ENCODE assay signal across 8 cellular contexts in genomic region chr14:53306267-53306721, GRCh38.
DNase-seq lines count a peak whose midpoint lies in the region; ATAC-seq and TF ChIP-seq lines count a peak whose summit lies in the region.

No MANE protein-coding gene starts in this region.

- peak overlapping the region; percentile 97 for H3K27ac ChIP-seq in layer of hippocampus (ENCODE audit: low read depth, low read length)

- TF ChIP-seq CTCF in choroid plexus epithelial cell (conservative IDR thresholded peaks at IDR 0.05; ENCODE audit: low read depth, low read length): peak; percentile 87

- H3K27me3 ChIP-seq in layer of hippocampus (ENCODE audit: control insufficient read depth, insufficient read depth, low read length): no peaks in the 10 kb centered on the region

- no peak for ATAC-seq in HG02678 (IDR thresholded peaks at IDR 0.05; ENCODE audit: unreplicated experiment)

- H3K4me3 ChIP-seq in choroid plexus epithelial cell (ENCODE audit: low read depth, low read length): peak overlapping the region; percentile 54

- DNase-seq in activated effector memory CD4-positive, alpha-beta T cell treated with anti-CD3 and anti-CD28 coated beads, Interleukin-2, amount 50 U/mL, for 16 hours: peak; percentile 75
- DNase-seq in activated effector memory CD4-positive, alpha-beta T cell treated with Interleukin-2 at 50 U/mL for 16 hours: no peak
- DNase-seq in NCI-H1092 treated with DMSO at 0.1 percent for 48 hours (lab: John Stamatoyannopoulos, UW): peak; percentile 81
- DNase-seq in UCSD-AML1 (lab: John Stamatoyannopoulos, UW; ENCODE audit: unreplicated experiment): peak; percentile 16
- DNase-seq in choroid plexus epithelial cell (ENCODE audit: low read depth): peak; percentile 77
- peak; percentile 49 to 55 for DNase-seq in stimulated activated CD4-positive, alpha-beta T cell treated with anti-CD3 and anti-CD28 coated beads, Interleukin-2, amount 100 ng/mL, for 24 hours
